ENCODE assay signal across 2 cellular contexts in the genomic region with DNA sequence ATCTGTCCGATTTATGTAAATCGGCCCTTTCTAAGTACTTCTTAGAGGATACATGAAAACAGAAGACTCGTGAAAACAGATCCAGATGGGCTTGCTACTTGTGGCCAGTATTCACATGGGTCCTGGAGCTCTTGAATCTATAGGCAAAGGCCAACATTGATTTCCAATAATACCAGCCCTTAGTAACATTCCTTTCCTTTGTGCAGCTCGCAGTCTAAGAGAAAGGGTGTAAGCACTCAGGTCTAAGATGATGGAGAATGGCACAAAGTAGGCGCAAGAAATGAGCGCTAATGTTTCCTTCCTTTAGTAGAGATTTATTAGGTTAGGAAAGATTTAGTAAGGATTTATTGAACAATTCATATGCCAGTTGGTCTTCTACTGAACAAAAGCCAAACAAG.
A peak's percentile ranks its signal among the peaks of the same experiment; 100 is the strongest.
TF ChIP-seq lines count a peak whose summit lies in the region.

No MANE protein-coding gene starts in this region.

TF ChIP-seq in GM12878, 131 proteins besides CTCF, POLR2A, EP300 and RAD21:
- TF ChIP-seq NFIC (IDR thresholded peaks at IDR 0.05; ENCODE audit: low read depth, low read length) (no peak), CHD1 (IDR thresholded peaks at IDR 0.05; ENCODE audit: low read depth, low read length) (no peak), SUZ12 (IDR thresholded peaks at IDR 0.05; ENCODE audit: unreplicated experiment) (no peak), CBFB (IDR thresholded peaks at IDR 0.05; ENCODE audit: low read depth) (no peak), FOXM1 (IDR thresholded peaks at IDR 0.05; ENCODE audit: low read depth, low read length) (no peak), MTA3 (IDR thresholded peaks at IDR 0.05; ENCODE audit: borderline replicate concordance, low read length) (no peak), ESRRA (IDR thresholded peaks at IDR 0.05; ENCODE audit: low read length) (no peak), BRCA1 (IDR thresholded peaks at IDR 0.05; ENCODE audit: low read depth, low read length) (no peak), CBX3 (IDR thresholded peaks at IDR 0.05; ENCODE audit: borderline replicate concordance, low read depth) (no peak), SMARCA5 (IDR thresholded peaks at IDR 0.05) (no peak), TARDBP (IDR thresholded peaks at IDR 0.05; ENCODE audit: borderline replicate concordance) (no peak), SMAD1 (IDR thresholded peaks at IDR 0.05; ENCODE audit: low read depth, partially characterized antibody) (no peak), EGR1 (IDR thresholded peaks at IDR 0.05; ENCODE audit: borderline replicate concordance in 1 of 2, low read depth in 2 of 2, low read length in 2 of 2) (no peak), NRF1 (conservative IDR thresholded peaks at IDR 0.05; ENCODE audit: low read depth, low read length) (no peak), RUNX3 (IDR thresholded peaks at IDR 0.05; ENCODE audit: low read length) (no peak), ZSCAN29 (IDR thresholded peaks at IDR 0.05) (no peak), SPI1 (IDR thresholded peaks at IDR 0.05; ENCODE audit: borderline replicate concordance, insufficient read depth, low read depth, low read length) (no peak)
- TF ChIP-seq, protein P1, sequence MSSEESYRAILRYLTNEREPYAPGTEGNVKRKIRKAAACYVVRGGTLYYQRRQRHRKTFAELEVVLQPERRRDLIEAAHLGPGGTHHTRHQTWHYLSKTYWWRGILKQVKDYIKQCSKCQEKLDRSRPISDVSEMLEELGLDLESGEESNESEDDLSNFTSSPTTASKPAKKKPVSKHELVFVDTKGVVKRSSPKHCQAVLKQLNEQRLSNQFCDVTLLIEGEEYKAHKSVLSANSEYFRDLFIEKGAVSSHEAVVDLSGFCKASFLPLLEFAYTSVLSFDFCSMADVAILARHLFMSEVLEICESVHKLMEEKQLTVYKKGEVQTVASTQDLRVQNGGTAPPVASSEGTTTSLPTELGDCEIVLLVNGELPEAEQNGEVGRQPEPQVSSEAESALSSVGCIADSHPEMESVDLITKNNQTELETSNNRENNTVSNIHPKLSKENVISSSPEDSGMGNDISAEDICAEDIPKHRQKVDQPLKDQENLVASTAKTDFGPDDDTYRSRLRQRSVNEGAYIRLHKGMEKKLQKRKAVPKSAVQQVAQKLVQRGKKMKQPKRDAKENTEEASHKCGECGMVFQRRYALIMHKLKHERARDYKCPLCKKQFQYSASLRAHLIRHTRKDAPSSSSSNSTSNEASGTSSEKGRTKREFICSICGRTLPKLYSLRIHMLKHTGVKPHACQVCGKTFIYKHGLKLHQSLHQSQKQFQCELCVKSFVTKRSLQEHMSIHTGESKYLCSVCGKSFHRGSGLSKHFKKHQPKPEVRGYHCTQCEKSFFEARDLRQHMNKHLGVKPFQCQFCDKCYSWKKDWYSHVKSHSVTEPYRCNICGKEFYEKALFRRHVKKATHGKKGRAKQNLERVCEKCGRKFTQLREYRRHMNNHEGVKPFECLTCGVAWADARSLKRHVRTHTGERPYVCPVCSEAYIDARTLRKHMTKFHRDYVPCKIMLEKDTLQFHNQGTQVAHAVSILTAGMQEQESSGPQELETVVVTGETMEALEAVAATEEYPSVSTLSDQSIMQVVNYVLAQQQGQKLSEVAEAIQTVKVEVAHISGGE (CRISPR knock-in tag; IDR thresholded peaks at IDR 0.05) = no peak
- TF ChIP-seq, protein P2, sequence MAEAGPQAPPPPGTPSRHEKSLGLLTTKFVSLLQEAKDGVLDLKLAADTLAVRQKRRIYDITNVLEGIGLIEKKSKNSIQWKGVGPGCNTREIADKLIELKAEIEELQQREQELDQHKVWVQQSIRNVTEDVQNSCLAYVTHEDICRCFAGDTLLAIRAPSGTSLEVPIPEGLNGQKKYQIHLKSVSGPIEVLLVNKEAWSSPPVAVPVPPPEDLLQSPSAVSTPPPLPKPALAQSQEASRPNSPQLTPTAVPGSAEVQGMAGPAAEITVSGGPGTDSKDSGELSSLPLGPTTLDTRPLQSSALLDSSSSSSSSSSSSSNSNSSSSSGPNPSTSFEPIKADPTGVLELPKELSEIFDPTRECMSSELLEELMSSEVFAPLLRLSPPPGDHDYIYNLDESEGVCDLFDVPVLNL (IDR thresholded peaks at IDR 0.05; ENCODE audit: low read depth, low read length) = no peak
TF ChIP-seq in GM12878: peak in this region for 0.

TF ChIP-seq in HepG2, 621 proteins besides CTCF, POLR2A, EP300 and RAD21:
- TF ChIP-seq, protein P3, sequence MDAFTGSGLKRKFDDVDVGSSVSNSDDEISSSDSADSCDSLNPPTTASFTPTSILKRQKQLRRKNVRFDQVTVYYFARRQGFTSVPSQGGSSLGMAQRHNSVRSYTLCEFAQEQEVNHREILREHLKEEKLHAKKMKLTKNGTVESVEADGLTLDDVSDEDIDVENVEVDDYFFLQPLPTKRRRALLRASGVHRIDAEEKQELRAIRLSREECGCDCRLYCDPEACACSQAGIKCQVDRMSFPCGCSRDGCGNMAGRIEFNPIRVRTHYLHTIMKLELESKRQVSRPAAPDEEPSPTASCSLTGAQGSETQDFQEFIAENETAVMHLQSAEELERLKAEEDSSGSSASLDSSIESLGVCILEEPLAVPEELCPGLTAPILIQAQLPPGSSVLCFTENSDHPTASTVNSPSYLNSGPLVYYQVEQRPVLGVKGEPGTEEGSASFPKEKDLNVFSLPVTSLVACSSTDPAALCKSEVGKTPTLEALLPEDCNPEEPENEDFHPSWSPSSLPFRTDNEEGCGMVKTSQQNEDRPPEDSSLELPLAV (CRISPR knock-in tag; conservative IDR thresholded peaks at IDR 0.05; ENCODE audit: low read depth) = 0 out of 2 replicates have a peak, but pooled peaks have one; percentile 5
- 0 out of 2 replicates have a peak, but pooled peaks have one; percentile 34 for TF ChIP-seq ZNF329 (CRISPR knock-in tag; IDR thresholded peaks at IDR 0.05; ENCODE audit: low read depth)
- TF ChIP-seq ZNF496 (CRISPR knock-in tag; IDR thresholded peaks at IDR 0.05; ENCODE audit: insufficient replicate concordance) = no peak
- TF ChIP-seq CENPT (CRISPR knock-in tag; IDR thresholded peaks at IDR 0.05; ENCODE audit: low read depth) = peak; percentile 15; the same call in 1 of the 2 replicates
- peak; percentile 53; the same call in 1 of the 2 replicates for TF ChIP-seq SIN3A (IDR thresholded peaks at IDR 0.05; ENCODE audit: borderline replicate concordance, low read depth, low read length)
- TF ChIP-seq WIZ (CRISPR knock-in tag; IDR thresholded peaks at IDR 0.05) = no peak
- TF ChIP-seq ZIK1 (CRISPR knock-in tag; IDR thresholded peaks at IDR 0.05; ENCODE audit: borderline replicate concordance, low read depth) = no peak
- TF ChIP-seq KAT2B (IDR thresholded peaks at IDR 0.05; ENCODE audit: borderline replicate concordance, low read depth, low read length) = peak; percentile 94
- TF ChIP-seq, protein P4, sequence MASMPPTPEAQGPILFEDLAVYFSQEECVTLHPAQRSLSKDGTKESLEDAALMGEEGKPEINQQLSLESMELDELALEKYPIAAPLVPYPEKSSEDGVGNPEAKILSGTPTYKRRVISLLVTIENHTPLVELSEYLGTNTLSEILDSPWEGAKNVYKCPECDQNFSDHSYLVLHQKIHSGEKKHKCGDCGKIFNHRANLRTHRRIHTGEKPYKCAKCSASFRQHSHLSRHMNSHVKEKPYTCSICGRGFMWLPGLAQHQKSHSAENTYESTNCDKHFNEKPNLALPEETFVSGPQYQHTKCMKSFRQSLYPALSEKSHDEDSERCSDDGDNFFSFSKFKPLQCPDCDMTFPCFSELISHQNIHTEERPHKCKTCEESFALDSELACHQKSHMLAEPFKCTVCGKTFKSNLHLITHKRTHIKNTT (CRISPR knock-in tag; IDR thresholded peaks at IDR 0.05) = no peak
- no peak for TF ChIP-seq ZFP36 (IDR thresholded peaks at IDR 0.05; ENCODE audit: borderline replicate concordance, low read depth, low read length, partially characterized antibody)
- TF ChIP-seq KAT7 (CRISPR knock-in tag; IDR thresholded peaks at IDR 0.05; ENCODE audit: borderline replicate concordance) = no peak
- TF ChIP-seq, protein P5, sequence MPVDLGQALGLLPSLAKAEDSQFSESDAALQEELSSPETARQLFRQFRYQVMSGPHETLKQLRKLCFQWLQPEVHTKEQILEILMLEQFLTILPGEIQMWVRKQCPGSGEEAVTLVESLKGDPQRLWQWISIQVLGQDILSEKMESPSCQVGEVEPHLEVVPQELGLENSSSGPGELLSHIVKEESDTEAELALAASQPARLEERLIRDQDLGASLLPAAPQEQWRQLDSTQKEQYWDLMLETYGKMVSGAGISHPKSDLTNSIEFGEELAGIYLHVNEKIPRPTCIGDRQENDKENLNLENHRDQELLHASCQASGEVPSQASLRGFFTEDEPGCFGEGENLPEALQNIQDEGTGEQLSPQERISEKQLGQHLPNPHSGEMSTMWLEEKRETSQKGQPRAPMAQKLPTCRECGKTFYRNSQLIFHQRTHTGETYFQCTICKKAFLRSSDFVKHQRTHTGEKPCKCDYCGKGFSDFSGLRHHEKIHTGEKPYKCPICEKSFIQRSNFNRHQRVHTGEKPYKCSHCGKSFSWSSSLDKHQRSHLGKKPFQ (CRISPR knock-in tag; IDR thresholded peaks at IDR 0.05; ENCODE audit: insufficient replicate concordance) = peak; percentile 87
- no peak for TF ChIP-seq ZNF335 (CRISPR knock-in tag; IDR thresholded peaks at IDR 0.05)
- peak; percentile 88 for TF ChIP-seq ONECUT2 (CRISPR knock-in tag; IDR thresholded peaks at IDR 0.05)
- TF ChIP-seq, protein P6, sequence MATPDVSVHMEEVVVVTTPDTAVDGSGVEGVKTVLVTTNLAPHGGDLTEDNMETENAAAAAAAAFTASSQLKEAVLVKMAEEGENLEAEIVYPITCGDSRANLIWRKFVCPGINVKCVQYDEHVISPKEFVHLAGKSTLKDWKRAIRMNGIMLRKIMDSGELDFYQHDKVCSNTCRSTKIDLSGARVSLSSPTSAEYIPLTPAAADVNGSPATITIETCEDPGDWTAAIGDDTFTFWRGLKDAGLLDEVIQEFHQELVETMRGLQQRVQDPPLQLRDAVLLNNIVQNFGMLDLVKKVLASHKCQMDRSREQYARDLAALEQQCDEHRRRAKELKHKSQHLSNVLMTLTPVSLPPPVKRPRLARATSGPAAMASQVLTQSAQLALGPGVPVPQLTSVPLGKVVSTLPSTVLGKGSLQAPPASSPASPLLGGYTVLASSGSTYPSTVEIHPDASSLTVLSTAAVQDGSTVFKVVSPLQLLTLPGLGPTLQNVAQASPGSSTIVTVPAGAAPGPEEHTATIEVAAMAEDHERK (CRISPR knock-in tag; IDR thresholded peaks at IDR 0.05; ENCODE audit: low read depth) = no peak
- no peak for TF ChIP-seq ZNF543 (CRISPR knock-in tag; IDR thresholded peaks at IDR 0.05)
- TF ChIP-seq MED13 (CRISPR knock-in tag; IDR thresholded peaks at IDR 0.05) = 0 out of 2 replicates have a peak, but pooled peaks have one; percentile 9
- 0 out of 2 replicates have a peak, but pooled peaks have one; percentile 2 for TF ChIP-seq GFI1 (CRISPR knock-in tag; IDR thresholded peaks at IDR 0.05; ENCODE audit: borderline replicate concordance)
- TF ChIP-seq ZNF121 (CRISPR knock-in tag; IDR thresholded peaks at IDR 0.05) = peak; percentile 9
- TF ChIP-seq, protein P7, sequence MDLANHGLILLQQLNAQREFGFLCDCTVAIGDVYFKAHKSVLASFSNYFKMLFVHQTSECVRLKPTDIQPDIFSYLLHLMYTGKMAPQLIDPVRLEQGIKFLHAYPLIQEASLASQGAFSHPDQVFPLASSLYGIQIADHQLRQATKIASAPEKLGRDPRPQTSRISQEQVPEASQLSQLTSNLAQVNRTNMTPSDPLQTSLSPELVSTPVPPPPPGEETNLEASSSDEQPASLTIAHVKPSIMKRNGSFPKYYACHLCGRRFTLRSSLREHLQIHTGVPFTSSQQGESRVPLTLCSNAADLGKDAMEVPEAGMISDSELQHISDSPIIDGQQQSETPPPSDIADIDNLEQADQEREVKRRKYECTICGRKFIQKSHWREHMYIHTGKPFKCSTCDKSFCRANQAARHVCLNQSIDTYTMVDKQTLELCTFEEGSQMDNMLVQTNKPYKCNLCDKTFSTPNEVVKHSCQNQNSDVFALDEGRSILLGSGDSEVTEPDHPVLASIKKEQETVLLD (CRISPR knock-in tag; IDR thresholded peaks at IDR 0.05; ENCODE audit: low read depth) = 0 out of 2 replicates have a peak, but pooled peaks have one; percentile 20
- TF ChIP-seq TGIF2 (CRISPR knock-in tag; IDR thresholded peaks at IDR 0.05) = peak; percentile 55; the same call in 1 of the 2 replicates
- peak; percentile 20; the same call in 1 of the 2 replicates for TF ChIP-seq HNF4A (CRISPR knock-in tag; IDR thresholded peaks at IDR 0.05)
- 0 out of 2 replicates have a peak, but pooled peaks have one; percentile 10 for TF ChIP-seq ZNF260 (CRISPR knock-in tag; IDR thresholded peaks at IDR 0.05; ENCODE audit: borderline replicate concordance, low read depth)
- TF ChIP-seq, protein P8, sequence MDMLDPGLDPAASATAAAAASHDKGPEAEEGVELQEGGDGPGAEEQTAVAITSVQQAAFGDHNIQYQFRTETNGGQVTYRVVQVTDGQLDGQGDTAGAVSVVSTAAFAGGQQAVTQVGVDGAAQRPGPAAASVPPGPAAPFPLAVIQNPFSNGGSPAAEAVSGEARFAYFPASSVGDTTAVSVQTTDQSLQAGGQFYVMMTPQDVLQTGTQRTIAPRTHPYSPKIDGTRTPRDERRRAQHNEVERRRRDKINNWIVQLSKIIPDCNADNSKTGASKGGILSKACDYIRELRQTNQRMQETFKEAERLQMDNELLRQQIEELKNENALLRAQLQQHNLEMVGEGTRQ (IDR thresholded peaks at IDR 0.05; ENCODE audit: low read depth, low read length) = no peak
- TF ChIP-seq, protein P8 (CRISPR knock-in tag; IDR thresholded peaks at IDR 0.05; ENCODE audit: borderline replicate concordance) = 0 out of 2 replicates have a peak, but pooled peaks have one; percentile 42
- no peak for TF ChIP-seq ZNF20 (CRISPR knock-in tag; IDR thresholded peaks at IDR 0.05)
- no peak for TF ChIP-seq TSC22D2 (CRISPR knock-in tag; IDR thresholded peaks at IDR 0.05; ENCODE audit: borderline replicate concordance)
- no peak for TF ChIP-seq TBL1XR1 (IDR thresholded peaks at IDR 0.05; ENCODE audit: borderline replicate concordance, low read length, partially characterized antibody)
- TF ChIP-seq ZNF569 (CRISPR knock-in tag; IDR thresholded peaks at IDR 0.05; ENCODE audit: borderline replicate concordance) = peak; percentile 2; the same call in 1 of the 2 replicates
- no peak for TF ChIP-seq SOX13 (IDR thresholded peaks at IDR 0.05)
- TF ChIP-seq SOX13 (CRISPR knock-in tag; conservative IDR thresholded peaks at IDR 0.05 in 1 of 2, IDR thresholded peaks at IDR 0.05 in 1 of 2) = 0 out of 4 replicates have a peak, but pooled peaks of 1 of the 2 experiments have one; percentile 59
